Comparison of ENCODE assay signal across 20 cellular contexts in the genomic region with DNA sequence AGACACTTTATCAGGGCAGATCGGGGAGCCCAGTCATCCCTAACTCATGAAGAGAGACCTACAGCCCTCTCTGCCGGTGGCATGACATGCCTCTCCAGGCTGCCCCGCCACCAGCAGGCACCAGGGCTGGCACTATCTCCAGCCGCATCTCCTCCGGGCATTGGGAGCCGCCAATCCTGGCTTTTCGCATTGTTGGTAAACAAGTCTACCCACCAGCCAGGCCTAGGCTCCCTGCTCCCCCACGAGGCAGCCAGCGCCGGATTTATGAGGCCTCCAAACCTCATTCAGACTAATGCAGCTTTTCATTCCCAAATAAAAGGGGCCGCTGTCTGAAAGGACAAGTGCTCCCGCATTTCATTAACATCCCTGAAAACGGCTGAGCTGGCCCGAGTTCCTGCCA. TPM values are rescaled to one million over a fixed set of nuclear protein-coding genes. Genes with fewer than 3 reads are reported as not detected.
DNase-seq lines count a peak whose midpoint lies in the region; ATAC-seq and TF ChIP-seq lines count a peak whose summit lies in the region.
"Had no signal": no experiment of that assay in that cellular context is flagged by ENCODE, and none has a peak within 500 bp of the region (broad histone marks: within the 10 kb centered on the region; RNA-seq: fewer than 3 reads in every experiment).

No MANE protein-coding gene starts in this region.

- H3K9me3 Mint-ChIP-seq in neural progenitor cell = peaks cover 3% of the 10 kb centered on the region
- no peaks in the 10 kb centered on the region for H3K9me3 Mint-ChIP-seq in activated T-cell treated with anti-CD3 and anti-CD28 coated beads, Interleukin-2, amount 50 U/mL, for 24 hours
- H3K9me3 Mint-ChIP-seq in CD4-positive, alpha-beta T cell = no peaks in the 10 kb centered on the region
- H3K9me3 Mint-ChIP-seq: activated B cell treated with CpG ODN at 0.5 μM for 24 hours; stimulated activated memory B cell treated with anti-CD40 and anti-IgM and Interleukin-4, amounts not matched to agents 10 μg/mL and 1 μg/mL and 100 μg/mL, for 72 hours had no signal

- no peaks in the 10 kb centered on the region for H3K36me3 ChIP-seq in neural progenitor cell
- H3K36me3 ChIP-seq: adrenal gland; BLaER1 treated with 17β-estradiol and CSF1 and Interleukin-3, amounts not matched to agents 10 nM and 100 nM; upper lobe of right lung had no signal

- H3K4me1 Mint-ChIP-seq in neural progenitor cell = peaks cover 61% of the 10 kb centered on the region
- peaks cover 13% of the 10 kb centered on the region for H3K4me1 Mint-ChIP-seq in activated T-cell treated with anti-CD3 and anti-CD28 coated beads, Interleukin-2, amount 50 U/mL, for 24 hours (ENCODE audit: low read depth)
- H3K4me1 Mint-ChIP-seq in CD4-positive, alpha-beta T cell (ENCODE audit: low read depth) = peaks cover 6% of the 10 kb centered on the region

- H3K4me2 ChIP-seq in neural progenitor cell = peak overlapping the region; percentile 88
- H3K4me2 ChIP-seq: smooth muscle cell had no signal

- peak overlapping the region; percentile 16 for H3K4me3 ChIP-seq in neural progenitor cell
- H3K4me3 ChIP-seq: adrenal gland; BLaER1 treated with 17β-estradiol and CSF1 and Interleukin-3, amounts not matched to agents 10 nM and 100 nM; K562; smooth muscle cell; upper lobe of right lung had no signal

- POLR2A ChIA-PET in CD4-positive, alpha-beta T cell (lab: Charles Lee) = no interaction called here

- no peak overlapping the region for H2AFZ ChIP-seq in neural progenitor cell (replicated peaks)

- H3K79me2 ChIP-seq in neural progenitor cell (ENCODE audit: low read depth) = no peaks in the 10 kb centered on the region

- H3K9ac ChIP-seq in neural progenitor cell = no peak overlapping the region
- H3K9ac ChIP-seq: BLaER1 treated with 17β-estradiol and CSF1 and Interleukin-3, amounts not matched to agents 10 nM and 100 nM had no signal

- H3K4me3 Mint-ChIP-seq in neural progenitor cell = no peak overlapping the region
- no peak overlapping the region for H3K4me3 Mint-ChIP-seq in activated T-cell treated with anti-CD3 and anti-CD28 coated beads, Interleukin-2, amount 50 U/mL, for 24 hours
- no peak overlapping the region for H3K4me3 Mint-ChIP-seq in CD4-positive, alpha-beta T cell
- H3K4me3 Mint-ChIP-seq: activated B cell treated with CpG ODN at 0.5 μM for 24 hours; stimulated activated memory B cell treated with anti-CD40 and anti-IgM and Interleukin-4, amounts not matched to agents 10 μg/mL and 1 μg/mL and 100 μg/mL, for 72 hours had no signal

- ATAC-seq in HG03025 (IDR thresholded peaks at IDR 0.05; ENCODE audit: low FRiP score, unreplicated experiment) = no peak
- ATAC-seq in CD4-positive, alpha-beta T cell (ENCODE audit: poor library complexity) = no peak
- ATAC-seq: stimulated activated memory B cell treated with anti-CD40 and anti-IgM and Interleukin-4, amounts not matched to agents 10 μg/mL and 1 μg/mL and 100 μg/mL, for 72 hours had no signal

- intact Hi-C loops in CD4-positive, alpha-beta T cell (cut with DNase I, micrococcal nuclease) = no loop called here

- CTCF ChIA-PET in CD4-positive, alpha-beta T cell (lab: Charles Lee) = no interaction called here

- no peaks in the 10 kb centered on the region for H3K9me3 ChIP-seq in neural progenitor cell (ENCODE audit: low read depth)
- no peaks in the 10 kb centered on the region for H3K9me3 ChIP-seq in CD4-positive, alpha-beta T cell (ENCODE audit: control insufficient read depth, low read length)
- H3K9me3 ChIP-seq: adrenal gland; BLaER1 treated with 17β-estradiol and CSF1 and Interleukin-3, amounts not matched to agents 10 nM and 100 nM; upper lobe of right lung had no signal

- DNase-seq in DMS 273 (lab: John Stamatoyannopoulos, UW; ENCODE audit: unreplicated experiment) = peak; percentile 50
- no peak for DNase-seq in DMS 273 treated with DMSO at 0.1 percent for 48 hours (lab: John Stamatoyannopoulos, UW)
- DNase-seq in NCI-H2029 treated with DMSO at 0.1 percent for 48 hours (lab: John Stamatoyannopoulos, UW) = peak; percentile 90
- peak in 33 of 61 donors; percentile 14 to 67 (median 32) for DNase-seq in caudate nucleus (lab: John Stamatoyannopoulos, UW)
- peak; percentile 80 for DNase-seq in neural progenitor cell (ENCODE audit: low spot score)
- DNase-seq in activated T-cell treated with anti-CD3 and anti-CD28 coated beads, Interleukin-2, amount 50 U/mL, for 24 hours = no peak
- no peak for DNase-seq in CD4-positive, alpha-beta T cell
- DNase-seq: activated B cell treated with CpG ODN at 0.5 μM for 24 hours; activated CD8-positive, alpha-beta memory T cell treated with anti-CD3 and anti-CD28 coated beads for 24 hours; foreskin fibroblast; upper lobe of right lung had no signal

- peaks cover 25% of the 10 kb centered on the region for H4K20me1 ChIP-seq in neural progenitor cell (ENCODE audit: low read depth)

- H3K27ac Mint-ChIP-seq in neural progenitor cell = no peak overlapping the region
- H3K27ac Mint-ChIP-seq in activated T-cell treated with anti-CD3 and anti-CD28 coated beads, Interleukin-2, amount 50 U/mL, for 24 hours = no peak overlapping the region
- H3K27ac Mint-ChIP-seq in CD4-positive, alpha-beta T cell = no peak overlapping the region
- H3K27ac Mint-ChIP-seq: activated B cell treated with CpG ODN at 0.5 μM for 24 hours; stimulated activated memory B cell treated with anti-CD40 and anti-IgM and Interleukin-4, amounts not matched to agents 10 μg/mL and 1 μg/mL and 100 μg/mL, for 72 hours had no signal

- H3K27ac ChIP-seq in caudate nucleus (ENCODE audit: low read depth, low read length) = no peak overlapping the region
- no peak overlapping the region for H3K27ac ChIP-seq in neural progenitor cell
- H3K27ac ChIP-seq in CD4-positive, alpha-beta T cell (ENCODE audit: low read depth, low read length) = no peak overlapping the region
- H3K27ac ChIP-seq: 22Rv1; adrenal gland; BLaER1 treated with 17β-estradiol and CSF1 and Interleukin-3, amounts not matched to agents 10 nM and 100 nM; upper lobe of right lung had no signal

- H3K4me1 ChIP-seq in neural progenitor cell = peaks cover 74% of the 10 kb centered on the region
- H3K4me1 ChIP-seq: adrenal gland, upper lobe of right lung had no signal

- no peaks in the 10 kb centered on the region for H3K36me3 Mint-ChIP-seq in neural progenitor cell
- H3K36me3 Mint-ChIP-seq in activated T-cell treated with anti-CD3 and anti-CD28 coated beads, Interleukin-2, amount 50 U/mL, for 24 hours (ENCODE audit: low read depth) = no peaks in the 10 kb centered on the region
- no peaks in the 10 kb centered on the region for H3K36me3 Mint-ChIP-seq in CD4-positive, alpha-beta T cell (ENCODE audit: low read depth)
- H3K36me3 Mint-ChIP-seq: stimulated activated memory B cell treated with anti-CD40 and anti-IgM and Interleukin-4, amounts not matched to agents 10 μg/mL and 1 μg/mL and 100 μg/mL, for 72 hours had no signal

- no peak for TF ChIP-seq CTCF in neural progenitor cell (IDR thresholded peaks at IDR 0.05)
- TF ChIP-seq CTCF in CD4-positive, alpha-beta T cell (IDR thresholded peaks at IDR 0.05) = no peak

- H3K27me3 Mint-ChIP-seq in neural progenitor cell (ENCODE audit: insufficient read depth, low read depth) = peaks cover 41% of the 10 kb centered on the region
- peaks cover 81% of the 10 kb centered on the region for H3K27me3 Mint-ChIP-seq in activated T-cell treated with anti-CD3 and anti-CD28 coated beads, Interleukin-2, amount 50 U/mL, for 24 hours
- H3K27me3 Mint-ChIP-seq in CD4-positive, alpha-beta T cell = peaks cover 67% of the 10 kb centered on the region

- peaks cover 46% of the 10 kb centered on the region for H3F3A ChIP-seq in neural progenitor cell (ENCODE audit: low read depth)

- peaks cover 51% of the 10 kb centered on the region for H3K27me3 ChIP-seq in neural progenitor cell
- H3K27me3 ChIP-seq in CD4-positive, alpha-beta T cell (ENCODE audit: control insufficient read depth, insufficient read depth, low read length) = peaks cover 60% of the 10 kb centered on the region

RNA-seq across cellular contexts. Expression of a gene that starts 3.4 kb away (rescaled TPM):
- total RNA-seq in neural progenitor cell (ENCODE audit: low replicate concordance) = 1.7 and 3.0 TPM in 2 replicates
- not detected for total RNA-seq in CD4-positive, alpha-beta T cell
- total RNA-seq: chondrocyte; K562; T-helper 1 cell treated with Interleukin-12 subunit alpha and Interleukin-12 subunit beta and Interleukin-4 antibody, amounts not matched to agents 30 ng/mL and 1 ng/mL, for 36 hours; upper lobe of right lung had no signal

Comparison
In these comparisons a context has a peak if more than half of its experiments do, and no peak if none do; other contexts are left out.
1. DNase-seq: peak in DMS 273 (single experiment), NCI-H2029 treated with DMSO at 0.1 percent for 48 hours (single experiment), caudate nucleus (33 of 61) and neural progenitor cell (single experiment); none in DMS 273 treated with DMSO at 0.1 percent for 48 hours (single experiment), activated T-cell treated with anti-CD3 and anti-CD28 coated beads, Interleukin-2, amount 50 U/mL, for 24 hours (single experiment) and CD4-positive, alpha-beta T cell (0 of 10).